Comparison of ENCODE assay signal across 16 cellular contexts in the genomic region with DNA sequence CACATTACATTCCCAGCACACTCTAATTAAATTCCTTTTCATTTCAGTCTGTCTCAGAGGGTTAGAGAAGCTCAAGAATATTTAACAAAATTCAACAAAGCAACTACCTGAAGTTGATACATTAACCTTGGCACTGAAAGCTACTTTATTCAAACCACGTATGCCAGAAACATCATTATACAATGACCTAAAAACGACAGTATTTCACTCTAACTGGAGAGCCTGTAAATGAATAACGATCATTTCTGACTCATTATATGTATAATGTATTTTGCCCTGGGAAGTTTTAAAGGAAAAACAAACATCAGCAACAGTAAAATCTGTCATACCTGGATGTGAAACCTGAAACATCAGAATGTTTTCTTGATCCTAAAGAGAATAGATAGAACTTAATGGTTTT.
DNase-seq lines count a peak whose midpoint lies in the region; ATAC-seq, FAIRE-seq and TF ChIP-seq lines count a peak whose summit lies in the region.
"Had no signal": no experiment of that assay in that cellular context is flagged by ENCODE, and none has a peak within 500 bp of the region (broad histone marks: within the 10 kb centered on the region; RNA-seq: fewer than 3 reads in every experiment).

No MANE protein-coding gene starts in this region.

- no peaks in the 10 kb centered on the region for H3K27me3 ChIP-seq in kidney epithelial cell (ENCODE audit: control insufficient read depth, insufficient read depth, low read length)
- H3K27me3 ChIP-seq: BE2C had no signal

- no peak overlapping the region for H3K4me3 ChIP-seq in kidney epithelial cell (ENCODE audit: low read depth, low read length)

- no peak for ATAC-seq in HG03457 (IDR thresholded peaks at IDR 0.05; ENCODE audit: unreplicated experiment)
- ATAC-seq: HCT116 had no signal

- no peak for TF ChIP-seq CTCF in kidney epithelial cell (IDR thresholded peaks at IDR 0.05; ENCODE audit: insufficient read depth, low read length, poor library complexity, severe bottlenecking)

- peak; percentile 30 for DNase-seq in ELR (ENCODE audit: low read depth)
- DNase-seq in RCC 7860 (ENCODE audit: low spot score) = no peak
- peak; percentile 12 for DNase-seq in kidney epithelial cell (ENCODE audit: low read depth)
- peak; percentile 90 for DNase-seq in renal cortical epithelial cell (ENCODE audit: low read depth)
- DNase-seq in activated naive CD4-positive, alpha-beta T cell treated with Interleukin-2 at 50 U/mL for 16 hours = no peak
- DNase-seq in activated CD4-positive, CD25-positive, alpha-beta regulatory T cell (lab: John Stamatoyannopoulos, UW) = no peak
- DNase-seq: BE2C; CD4-positive, alpha-beta memory T cell; DMS153; DND-41; GF-D8 had no signal

- peak; percentile 54 for FAIRE-seq in RCC 7860 (lab: Jason Lieb, UNC)
- FAIRE-seq: A204.1, D721Med, GM19239 had no signal

- H3K36me3 ChIP-seq in kidney epithelial cell (ENCODE audit: control insufficient read depth, insufficient read depth, low read length) = no peaks in the 10 kb centered on the region
- H3K36me3 ChIP-seq: BE2C had no signal

Comparison
In these comparisons a context has a peak if more than half of its experiments do, and no peak if none do; other contexts are left out.
1. DNase-seq: peak in ELR (single experiment), kidney epithelial cell (single experiment) and renal cortical epithelial cell (single experiment); none in RCC 7860 (single experiment), activated naive CD4-positive, alpha-beta T cell treated with Interleukin-2 at 50 U/mL for 16 hours (single experiment) and activated CD4-positive, CD25-positive, alpha-beta regulatory T cell (0 of 4).